ENCODE assay signal across 20 cellular contexts in the genomic region with DNA sequence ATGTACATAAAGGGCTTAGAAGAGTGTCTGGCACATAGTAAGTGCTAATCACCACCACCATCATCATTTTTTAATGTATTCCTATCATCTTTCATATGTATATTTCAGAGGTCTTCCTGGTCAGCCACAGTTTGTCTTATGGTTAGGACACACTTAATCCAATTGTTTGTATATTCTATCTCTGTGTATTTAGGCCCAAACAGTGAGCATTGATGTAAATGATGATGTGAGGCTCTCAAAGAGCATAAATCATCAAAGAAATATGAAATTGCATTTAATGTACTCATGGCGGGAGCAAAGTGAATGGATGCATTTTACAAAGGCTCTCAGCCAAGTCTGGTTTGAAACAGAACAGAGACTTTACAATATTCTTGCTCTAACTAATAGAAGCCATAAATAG.
"Had no signal": no experiment of that assay in that cellular context is flagged by ENCODE, and none has a peak within 500 bp of the region (broad histone marks: within the 10 kb centered on the region; RNA-seq: fewer than 3 reads in every experiment).

No MANE protein-coding gene starts in this region.

- DNase-seq: colonic mucosa; cortex of kidney; effector memory CD4-positive, alpha-beta T cell; erythroblast; esophagus squamous epithelium; foreskin keratinocyte; heart left ventricle; hypothalamus; immature natural killer cell; left cardiac atrium; left lung; left ventricle myocardium superior; lower lobe of right lung; mesenchymal stem cell; mucosa of descending colon; naive B cell; naive thymus-derived CD8-positive, alpha-beta T cell had no signal

- ATAC-seq: esophagus mucosa; foreskin keratinocyte; gastroesophageal sphincter; heart left ventricle; left cardiac atrium; left lung; left ventricle myocardium superior; lower lobe of right lung; mucosa of descending colon; naive thymus-derived CD8-positive, alpha-beta T cell had no signal

- H3K27ac ChIP-seq: colonic mucosa, esophagus squamous epithelium, foreskin keratinocyte, gastroesophageal sphincter, hepatocyte, lower lobe of right lung had no signal
